In the genomic region with DNA sequence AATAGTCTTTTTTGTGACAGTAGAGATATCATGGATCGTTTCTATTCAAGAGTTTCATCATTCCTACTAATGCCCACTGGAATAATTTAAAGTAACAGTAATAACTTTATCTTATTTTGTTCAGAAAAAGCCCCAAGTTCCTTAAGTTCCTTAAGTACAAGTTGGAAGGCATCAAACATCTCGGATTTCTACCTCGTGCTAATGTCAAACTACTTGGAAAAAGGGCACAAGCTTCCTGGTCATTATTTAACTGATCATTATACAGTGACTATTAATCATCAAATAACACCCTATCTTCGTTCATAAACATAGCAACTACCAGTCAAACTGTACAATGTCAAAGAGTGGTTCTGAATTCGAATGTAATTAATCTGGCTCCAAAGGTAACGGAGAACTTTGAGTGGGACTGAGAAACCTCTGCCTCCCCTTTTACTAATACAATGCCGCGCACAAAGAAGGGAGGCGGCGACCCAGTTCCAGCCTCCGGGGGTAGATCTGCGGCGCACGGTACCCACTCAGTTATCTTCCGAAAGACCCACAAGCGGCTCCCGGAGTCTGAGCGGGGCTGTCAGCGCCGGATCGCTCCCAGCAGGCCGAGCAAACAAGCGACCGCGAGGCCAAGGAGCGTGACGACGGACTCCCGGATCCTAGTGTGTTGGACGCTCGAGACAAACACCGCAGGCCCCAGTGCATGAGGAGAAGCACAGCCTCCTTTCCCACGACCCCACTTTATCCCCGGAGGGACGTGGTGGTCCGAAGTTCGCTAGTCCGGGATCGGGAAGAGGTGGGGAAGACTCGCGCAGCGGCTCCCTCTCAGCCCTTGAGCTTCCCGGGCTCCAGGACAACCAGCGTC, we compare ENCODE assay signal across 8 cellular contexts. TPM values are rescaled to one million over a fixed set of nuclear protein-coding genes. Genes with fewer than 3 reads are reported as not detected.
DNase-seq lines count a peak whose midpoint lies in the region; ATAC-seq, FAIRE-seq and TF ChIP-seq lines count a peak whose summit lies in the region.

No MANE protein-coding gene starts in this region.

- peak overlapping the region; percentile 88 for H3K27ac ChIP-seq in upper lobe of right lung

- peak overlapping the region; percentile 86 for H3K4me3 ChIP-seq in upper lobe of right lung

- H3K9me3 Mint-ChIP-seq in activated naive CD4-positive, alpha-beta T cell treated with anti-CD3 and anti-CD28 coated beads, Interleukin-2, amount 50 U/mL, for 72 hours = peaks cover 0 to 3% of the 10 kb centered on the region in 2 donors

- peaks cover 5 to 31% of the 10 kb centered on the region in 2 donors for H3K36me3 Mint-ChIP-seq in activated naive CD4-positive, alpha-beta T cell treated with anti-CD3 and anti-CD28 coated beads, Interleukin-2, amount 50 U/mL, for 72 hours

- peak; percentile 31 to 35 for DNase-seq in AML-193 (lab: John Stamatoyannopoulos, UW)
- DNase-seq in RCC 7860 (ENCODE audit: low spot score) = peak; percentile 14
- DNase-seq in activated naive CD4-positive, alpha-beta T cell treated with anti-CD3 and anti-CD28 coated beads, Interleukin-2, amount 50 U/mL, for 72 hours (ENCODE audit: low spot score in 2 of 2) = peak in 1 of 2 donors; percentile 43
- DNase-seq in cardiac septum (ENCODE audit: low spot score) = peak; percentile 81
- DNase-seq in posterior cingulate gyrus = peak in 8 of 10 donors; percentile 35 to 91 (median 48)
- peak; percentile 78 for DNase-seq in upper lobe of right lung

- no peak for FAIRE-seq in RCC 7860 (lab: Jason Lieb, UNC)

- no peaks in the 10 kb centered on the region for H3K9me3 ChIP-seq in upper lobe of right lung

- H3K4me1 ChIP-seq in upper lobe of right lung = peaks cover 31% of the 10 kb centered on the region

- intact Hi-C loops in cardiac septum (cut with DNase I) = loop anchor here (2.0 kb wide), 2 partner anchors 149 to 579 kb away; a partner anchor contains a TSS
- intact Hi-C loops in posterior cingulate gyrus (cut with DNase I) = loop anchor here (5.0 to 10.0 kb wide), 2 partner anchors 149 to 579 kb away; a partner anchor contains a TSS
- intact Hi-C loops in upper lobe of right lung (cut with DNase I) = no loop called here

- H3K27ac Mint-ChIP-seq in activated naive CD4-positive, alpha-beta T cell treated with anti-CD3 and anti-CD28 coated beads, Interleukin-2, amount 50 U/mL, for 72 hours = peak overlapping the region; percentile 95

- H3K36me3 ChIP-seq in upper lobe of right lung = no peaks in the 10 kb centered on the region

- H3K27me3 ChIP-seq in upper lobe of right lung = no peaks in the 10 kb centered on the region

- no peak for TF ChIP-seq CTCF in upper lobe of right lung (IDR thresholded peaks at IDR 0.05)

- ATAC-seq in GM19324 (IDR thresholded peaks at IDR 0.05; ENCODE audit: low FRiP score, unreplicated experiment) (peak; percentile 25), HG03442 (IDR thresholded peaks at IDR 0.05; ENCODE audit: unreplicated experiment) (peak; percentile 21), upper lobe of right lung (peak; percentile 55)
- peak; percentile 39 to 46 for ATAC-seq in activated naive CD4-positive, alpha-beta T cell treated with anti-CD3 and anti-CD28 coated beads, Interleukin-2, amount 50 U/mL, for 72 hours

RNA-seq across cellular contexts. Expression of a gene that starts 0.7 kb away (rescaled TPM):
- total RNA-seq in activated naive CD4-positive, alpha-beta T cell treated with anti-CD3 and anti-CD28 coated beads, Interleukin-2, amount 50 U/mL, for 72 hours = 10 to 100 TPM; 10.8 to 19.3 TPM
- total RNA-seq in cardiac septum (13.1 TPM), upper lobe of right lung (19.3 TPM)
